ENCODE assay signal across 39 cellular contexts in the genomic region with DNA sequence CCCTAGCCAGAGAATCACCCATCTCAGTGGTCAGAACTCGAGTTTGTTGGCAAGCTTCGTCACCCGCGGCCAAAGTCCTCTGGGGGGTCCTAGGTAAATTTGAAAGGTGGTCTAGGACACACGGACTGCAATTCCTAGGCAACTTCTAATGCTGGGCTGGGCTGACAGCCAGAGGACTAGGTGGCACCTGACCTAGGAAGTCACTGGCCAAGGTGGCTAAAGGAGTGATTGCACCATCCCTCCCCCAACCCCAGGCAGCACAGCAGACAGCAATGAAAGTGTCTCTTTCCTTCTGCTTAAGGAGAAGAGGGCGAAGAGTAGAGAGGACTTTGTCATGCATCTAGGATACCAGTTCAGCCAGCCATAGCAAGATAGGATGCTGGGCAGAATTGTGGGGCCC.
"Had no signal": no experiment of that assay in that cellular context is flagged by ENCODE, and none has a peak within 500 bp of the region (broad histone marks: within the 10 kb centered on the region; RNA-seq: fewer than 3 reads in every experiment).

No MANE protein-coding gene starts in this region.

- H3K27me3 Mint-ChIP-seq: activated naive CD8-positive, alpha-beta T cell treated with anti-CD3 and anti-CD28 coated beads, Interleukin-2, amount 50 U/mL, for 24 hours; activated T-cell treated with anti-CD3 and anti-CD28 coated beads, Interleukin-2, amount 50 U/mL, for 24 hours; brain had no signal

- H3K4me3 Mint-ChIP-seq: activated CD4-positive, alpha-beta memory T cell treated with anti-CD3 and anti-CD28 coated beads, Interleukin-2, amount 10 ng/mL, durations not matched to agents 7 days and 5 days; activated CD4-positive, alpha-beta T cell treated with anti-CD3 and anti-CD28 coated beads for 36 hours; activated CD4-positive, alpha-beta T cell treated with anti-CD3 and anti-CD28 coated beads, Interleukin-2, amount 10 ng/mL, durations not matched to agents 7 days and 5 days; activated CD8-positive, alpha-beta memory T cell treated with anti-CD3 and anti-CD28 coated beads, Interleukin-2, amount 10 ng/mL, durations not matched to agents 7 days and 5 days; activated CD8-positive, alpha-beta T cell treated with anti-CD3 and anti-CD28 coated beads, Interleukin-2, amount 10 ng/mL, durations not matched to agents 7 days and 5 days; activated naive CD4-positive, alpha-beta T cell treated with anti-CD3 and anti-CD28 coated beads, Interleukin-2, amount 10 ng/mL, durations not matched to agents 7 days and 5 days; activated naive CD4-positive, alpha-beta T cell treated with anti-CD3 and anti-CD28 coated beads, Interleukin-2, amount 50 U/mL, for 24 hours; activated naive CD8-positive, alpha-beta T cell; activated naive CD8-positive, alpha-beta T cell treated with anti-CD3 and anti-CD28 coated beads, Interleukin-2, amount 10 ng/mL, durations not matched to agents 7 days and 5 days; activated naive CD8-positive, alpha-beta T cell treated with anti-CD3 and anti-CD28 coated beads, Interleukin-2, amount 50 U/mL, for 24 hours; activated T-cell treated with anti-CD3 and anti-CD28 coated beads, Interleukin-2, amount 50 U/mL, for 24 hours; brain; central memory CD8-positive, alpha-beta T cell; T-helper 1 cell treated with Interleukin-12 subunit alpha and Interleukin-12 subunit beta and Interleukin-4 antibody, amounts not matched to agents 30 μg/mL and 1 μg/mL, for 36 hours; T-helper 2 cell treated with Interferon-gamma antibody and Interleukin-4, amounts not matched to agents 5 μg/mL and 100 μg/mL, for 36 hours had no signal

- H3K9me3 ChIP-seq: ascending aorta had no signal

- H3K4me1 Mint-ChIP-seq: activated naive CD4-positive, alpha-beta T cell treated with anti-CD3 and anti-CD28 coated beads, Interleukin-2, amount 10 ng/mL, durations not matched to agents 7 days and 5 days; activated naive CD4-positive, alpha-beta T cell treated with anti-CD3 and anti-CD28 coated beads, Interleukin-2, amount 50 U/mL, for 24 hours; brain; central memory CD8-positive, alpha-beta T cell had no signal

- H3K9me3 Mint-ChIP-seq: activated CD4-positive, alpha-beta memory T cell treated with anti-CD3 and anti-CD28 coated beads, Interleukin-2, amount 10 ng/mL, durations not matched to agents 7 days and 5 days; activated CD4-positive, alpha-beta T cell treated with anti-CD3 and anti-CD28 coated beads, Interleukin-2, amount 10 ng/mL, durations not matched to agents 7 days and 5 days; activated naive CD4-positive, alpha-beta T cell treated with anti-CD3 and anti-CD28 coated beads, Interleukin-2, amount 10 ng/mL, durations not matched to agents 7 days and 5 days; activated naive CD4-positive, alpha-beta T cell treated with anti-CD3 and anti-CD28 coated beads, Interleukin-2, amount 50 U/mL, for 24 hours; activated naive CD8-positive, alpha-beta T cell treated with anti-CD3 and anti-CD28 coated beads, Interleukin-2, amount 50 U/mL, for 24 hours; activated T-cell treated with anti-CD3 and anti-CD28 coated beads, Interleukin-2, amount 50 U/mL, for 24 hours; activated T-helper 2 cell treated with anti-CD3 and anti-CD28 coated beads, Interferon-gamma antibody, Interleukin-2, Interleukin-4, amounts not matched to agents 10 μg/mL and 5 μg/mL and 100 μg/mL, durations not matched to agents 14 hours and 24 hours and 36 hours; central memory CD8-positive, alpha-beta T cell; T-helper 1 cell treated with Interleukin-12 subunit alpha and Interleukin-12 subunit beta and Interleukin-4 antibody, amounts not matched to agents 30 μg/mL and 1 μg/mL, for 36 hours; T-helper 2 cell treated with Interferon-gamma antibody and Interleukin-4, amounts not matched to agents 5 μg/mL and 100 μg/mL, for 36 hours had no signal

- DNase-seq: activated CD4-positive, alpha-beta memory T cell treated with anti-CD3 and anti-CD28 coated beads, Interleukin-2, amount 10 ng/mL, durations not matched to agents 7 days and 5 days; activated CD4-positive, alpha-beta T cell treated with anti-CD3 and anti-CD28 coated beads for 1 hour; activated CD4-positive, alpha-beta T cell treated with anti-CD3 and anti-CD28 coated beads for 36 hours; activated CD4-positive, alpha-beta T cell treated with anti-CD3 and anti-CD28 coated beads for 48 hours; activated CD4-positive, alpha-beta T cell treated with anti-CD3 and anti-CD28 coated beads, Interleukin-2, amount 10 ng/mL, durations not matched to agents 7 days and 5 days; activated CD4-positive, alpha-beta T cell treated with anti-CD3 and anti-CD28 coated beads, Interleukin-2, amount 50 U/mL, for 48 hours; activated CD4-positive, CD25-positive, alpha-beta regulatory T cell; activated CD8-positive, alpha-beta memory T cell treated with anti-CD3 and anti-CD28 coated beads for 24 hours; activated CD8-positive, alpha-beta memory T cell treated with anti-CD3 and anti-CD28 coated beads, Interleukin-2, amount 10 ng/mL, durations not matched to agents 7 days and 5 days; activated CD8-positive, alpha-beta memory T cell treated with anti-CD3 and anti-CD28 coated beads, Interleukin-2, amount 50 U/mL, for 48 hours; activated CD8-positive, alpha-beta T cell treated with anti-CD3 and anti-CD28 coated beads, Interleukin-2, amount 10 ng/mL, durations not matched to agents 7 days and 5 days; activated effector memory CD4-positive, alpha-beta T cell treated with Interleukin-2 at 50 U/mL for 16 hours; activated gamma-delta T cell; activated naive CD4-positive, alpha-beta T cell treated with anti-CD3 and anti-CD28 coated beads, Interleukin-2, amount 10 ng/mL, durations not matched to agents 7 days and 5 days; activated naive CD4-positive, alpha-beta T cell treated with Interleukin-2 at 50 U/mL for 16 hours; activated naive CD8-positive, alpha-beta T cell treated with anti-CD3 and anti-CD28 coated beads, Interleukin-2, amount 10 ng/mL, durations not matched to agents 7 days and 5 days; activated naive CD8-positive, alpha-beta T cell treated with anti-CD3 and anti-CD28 coated beads, Interleukin-2, amount 50 U/mL, for 24 hours; activated T-cell treated with anti-CD3 and anti-CD28 coated beads, Interleukin-2, amount 50 U/mL, for 24 hours; activated T-cell treated with anti-CD3 and anti-CD28 coated beads, Interleukin-2, amount 50 U/mL, for 48 hours; amygdala; anterior cingulate cortex; caudate nucleus; cerebellar nuclear complex; T-helper 1 cell; T-helper 2 cell; T-helper 9 cell had no signal

- ATAC-seq: activated CD4-positive, alpha-beta T cell treated with anti-CD3 and anti-CD28 coated beads for 36 hours; activated CD4-positive, CD25-positive, alpha-beta regulatory T cell treated with anti-CD3 and anti-CD28 coated beads, Interleukin-2, amount 50 U/mL, for 24 hours; activated CD8-positive, alpha-beta memory T cell treated with anti-CD3 and anti-CD28 coated beads, Interleukin-2, amount 10 ng/mL, durations not matched to agents 7 days and 5 days; activated CD8-positive, alpha-beta T cell treated with anti-CD3 and anti-CD28 coated beads, Interleukin-2, amount 10 ng/mL, durations not matched to agents 7 days and 5 days; activated naive CD8-positive, alpha-beta T cell treated with anti-CD3 and anti-CD28 coated beads, Interleukin-2, amount 50 U/mL, for 24 hours had no signal

- FAIRE-seq: bronchial epithelial cell, TTC549 had no signal

- H3K27ac ChIP-seq: ascending aorta, cardiac muscle cell, VCaP had no signal

- H3K4me1 ChIP-seq: ascending aorta had no signal

- H3K4me3 ChIP-seq: ascending aorta, cardiac muscle cell had no signal

- H3K27ac Mint-ChIP-seq: activated CD4-positive, alpha-beta memory T cell treated with anti-CD3 and anti-CD28 coated beads, Interleukin-2, amount 10 ng/mL, durations not matched to agents 7 days and 5 days; activated CD4-positive, alpha-beta T cell treated with anti-CD3 and anti-CD28 coated beads for 36 hours; activated CD4-positive, alpha-beta T cell treated with anti-CD3 and anti-CD28 coated beads, Interleukin-2, amount 10 ng/mL, durations not matched to agents 7 days and 5 days; activated CD8-positive, alpha-beta memory T cell treated with anti-CD3 and anti-CD28 coated beads, Interleukin-2, amount 10 ng/mL, durations not matched to agents 7 days and 5 days; activated CD8-positive, alpha-beta T cell treated with anti-CD3 and anti-CD28 coated beads, Interleukin-2, amount 10 ng/mL, durations not matched to agents 7 days and 5 days; activated naive CD4-positive, alpha-beta T cell treated with anti-CD3 and anti-CD28 coated beads, Interleukin-2, amount 10 ng/mL, durations not matched to agents 7 days and 5 days; activated naive CD4-positive, alpha-beta T cell treated with anti-CD3 and anti-CD28 coated beads, Interleukin-2, amount 50 U/mL, for 24 hours; activated naive CD8-positive, alpha-beta T cell; activated naive CD8-positive, alpha-beta T cell treated with anti-CD3 and anti-CD28 coated beads, Interleukin-2, amount 10 ng/mL, durations not matched to agents 7 days and 5 days; activated naive CD8-positive, alpha-beta T cell treated with anti-CD3 and anti-CD28 coated beads, Interleukin-2, amount 50 U/mL, for 24 hours; activated T-cell treated with anti-CD3 and anti-CD28 coated beads, Interleukin-2, amount 50 U/mL, for 24 hours; activated T-helper 2 cell treated with anti-CD3 and anti-CD28 coated beads, Interferon-gamma antibody, Interleukin-2, Interleukin-4, amounts not matched to agents 10 μg/mL and 5 μg/mL and 100 μg/mL, durations not matched to agents 14 hours and 24 hours and 36 hours; brain; T-helper 1 cell treated with Interleukin-12 subunit alpha and Interleukin-12 subunit beta and Interleukin-4 antibody, amounts not matched to agents 30 μg/mL and 1 μg/mL, for 36 hours; T-helper 2 cell treated with Interferon-gamma antibody and Interleukin-4, amounts not matched to agents 5 μg/mL and 100 μg/mL, for 36 hours had no signal

- H3K27me3 ChIP-seq: ascending aorta, cardiac muscle cell had no signal

- H3K36me3 ChIP-seq: ascending aorta, cardiac muscle cell had no signal

- H3K36me3 Mint-ChIP-seq: activated CD8-positive, alpha-beta memory T cell treated with anti-CD3 and anti-CD28 coated beads, Interleukin-2, amount 10 ng/mL, durations not matched to agents 7 days and 5 days; activated naive CD4-positive, alpha-beta T cell treated with anti-CD3 and anti-CD28 coated beads, Interleukin-2, amount 10 ng/mL, durations not matched to agents 7 days and 5 days; activated naive CD8-positive, alpha-beta T cell treated with anti-CD3 and anti-CD28 coated beads, Interleukin-2, amount 10 ng/mL, durations not matched to agents 7 days and 5 days had no signal
